ENCODE assay signal across 2 cellular contexts in the genomic region with DNA sequence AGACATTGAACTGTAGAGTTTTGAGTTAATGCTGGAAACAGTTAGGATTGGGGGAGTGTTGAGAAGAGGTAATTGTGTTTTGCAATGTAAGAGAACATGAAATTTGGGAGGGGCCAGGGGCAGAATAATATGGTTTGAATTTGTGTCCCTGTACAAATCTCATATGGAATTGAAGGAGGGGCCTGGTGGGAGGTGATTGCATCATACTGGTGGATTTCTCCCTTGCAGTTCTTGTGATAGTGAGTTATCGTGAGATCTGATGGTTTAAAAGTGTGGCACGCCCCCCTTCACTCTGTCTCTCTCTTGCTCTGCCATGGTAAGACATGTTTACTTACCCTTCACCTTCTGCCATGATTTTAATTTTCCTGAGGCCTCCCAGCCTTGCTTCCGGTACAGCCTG.
A peak's percentile ranks its signal among the peaks of the same experiment; 100 is the strongest.
TF ChIP-seq lines count a peak whose summit lies in the region.

No MANE protein-coding gene starts in this region.

TF ChIP-seq in HepG2, 621 proteins besides CTCF, POLR2A, EP300 and RAD21:
- TF ChIP-seq ZNF33A (CRISPR knock-in tag; IDR thresholded peaks at IDR 0.05; ENCODE audit: borderline replicate concordance) (no peak), ATF7 (IDR thresholded peaks at IDR 0.05) (peak; percentile 69; the same call in 1 of the 2 replicates), ATF7 (CRISPR knock-in tag; IDR thresholded peaks at IDR 0.05) (no peak)

TF ChIP-seq in H1, 55 proteins besides CTCF, POLR2A, EP300 and RAD21:
- TF ChIP-seq JUN (IDR thresholded peaks at IDR 0.05; ENCODE audit: low read depth, low read length) (no peak), KDM1A (IDR thresholded peaks at IDR 0.05; ENCODE audit: borderline replicate concordance, low read length) (no peak), TBP (IDR thresholded peaks at IDR 0.05; ENCODE audit: low read depth, low read length) (no peak), YY1 (IDR thresholded peaks at IDR 0.05; ENCODE audit: low read depth, low read length) (no peak), CEBPB (IDR thresholded peaks at IDR 0.05; ENCODE audit: low read depth, low read length) (peak; percentile 43; the same call in 1 of the 2 replicates)
